ENCODE assay signal across 17 cellular contexts in genomic region chr12:19287302-19287701, GRCh38.
"Had no signal": no experiment of that assay in that cellular context is flagged by ENCODE, and none has a peak within 500 bp of the region (broad histone marks: within the 10 kb centered on the region; RNA-seq: fewer than 3 reads in every experiment).

No MANE protein-coding gene starts in this region.

- ATAC-seq: activated T-cell treated with anti-CD3 and anti-CD28 coated beads, Interleukin-2, amount 50 U/mL, for 72 hours; body of pancreas; gastroesophageal sphincter; naive thymus-derived CD8-positive, alpha-beta T cell; stimulated activated memory B cell treated with anti-CD40 and anti-IgM and Interleukin-4, amounts not matched to agents 10 μg/mL and 1 μg/mL and 100 μg/mL, for 72 hours had no signal

- H3K9me3 ChIP-seq: body of pancreas, esophagus squamous epithelium, gastroesophageal sphincter, neutrophil, tibial nerve had no signal

- H3K9me3 Mint-ChIP-seq: activated CD4-positive, alpha-beta T cell treated with anti-CD3 and anti-CD28 coated beads, Interleukin-2, amount 10 ng/mL, durations not matched to agents 7 days and 5 days; activated T-cell treated with anti-CD3 and anti-CD28 coated beads, Interleukin-2, amount 50 U/mL, for 72 hours; naive thymus-derived CD8-positive, alpha-beta T cell; stimulated activated memory B cell treated with anti-CD40 and anti-IgM and Interleukin-4, amounts not matched to agents 10 μg/mL and 1 μg/mL and 100 μg/mL, for 72 hours had no signal

- H3K27me3 Mint-ChIP-seq: activated CD4-positive, alpha-beta T cell treated with anti-CD3 and anti-CD28 coated beads, Interleukin-2, amount 10 ng/mL, durations not matched to agents 7 days and 5 days; activated naive CD8-positive, alpha-beta T cell; naive thymus-derived CD8-positive, alpha-beta T cell; stimulated activated memory B cell treated with anti-CD40 and anti-IgM and Interleukin-4, amounts not matched to agents 10 μg/mL and 1 μg/mL and 100 μg/mL, for 72 hours had no signal

- H3K36me3 Mint-ChIP-seq: activated naive CD8-positive, alpha-beta T cell; naive thymus-derived CD8-positive, alpha-beta T cell; stimulated activated memory B cell treated with anti-CD40 and anti-IgM and Interleukin-4, amounts not matched to agents 10 μg/mL and 1 μg/mL and 100 μg/mL, for 72 hours had no signal

- H3K27ac Mint-ChIP-seq: activated CD4-positive, alpha-beta T cell treated with anti-CD3 and anti-CD28 coated beads, Interleukin-2, amount 10 ng/mL, durations not matched to agents 7 days and 5 days; activated naive CD8-positive, alpha-beta T cell; activated T-cell treated with anti-CD3 and anti-CD28 coated beads, Interleukin-2, amount 50 U/mL, for 72 hours; stimulated activated memory B cell treated with anti-CD40 and anti-IgM and Interleukin-4, amounts not matched to agents 10 μg/mL and 1 μg/mL and 100 μg/mL, for 72 hours had no signal

- H3K4me3 Mint-ChIP-seq: activated CD4-positive, alpha-beta T cell treated with anti-CD3 and anti-CD28 coated beads, Interleukin-2, amount 10 ng/mL, durations not matched to agents 7 days and 5 days; activated naive CD8-positive, alpha-beta T cell; activated T-cell treated with anti-CD3 and anti-CD28 coated beads, Interleukin-2, amount 50 U/mL, for 72 hours; naive thymus-derived CD8-positive, alpha-beta T cell; stimulated activated memory B cell treated with anti-CD40 and anti-IgM and Interleukin-4, amounts not matched to agents 10 μg/mL and 1 μg/mL and 100 μg/mL, for 72 hours had no signal

- H3K4me3 ChIP-seq: body of pancreas, esophagus squamous epithelium, gastroesophageal sphincter, tibial nerve had no signal

- H3K4me1 Mint-ChIP-seq: activated CD4-positive, alpha-beta T cell treated with anti-CD3 and anti-CD28 coated beads, Interleukin-2, amount 10 ng/mL, durations not matched to agents 7 days and 5 days; naive thymus-derived CD8-positive, alpha-beta T cell; stimulated activated memory B cell treated with anti-CD40 and anti-IgM and Interleukin-4, amounts not matched to agents 10 μg/mL and 1 μg/mL and 100 μg/mL, for 72 hours had no signal

- DNase-seq: activated CD4-positive, alpha-beta T cell treated with anti-CD3 and anti-CD28 coated beads, Interleukin-2, amount 10 ng/mL, durations not matched to agents 7 days and 5 days; activated CD4-positive, CD25-positive, alpha-beta regulatory T cell; activated CD8-positive, alpha-beta memory T cell treated with anti-CD3 and anti-CD28 coated beads, Interleukin-2, amount 50 U/mL, for 48 hours; activated gamma-delta T cell treated with Interleukin-2 at 50 U/mL for 16 hours; activated T-cell treated with anti-CD3 and anti-CD28 coated beads, Interleukin-2, amount 50 U/mL, for 72 hours; amygdala; body of pancreas; cortex of kidney; effector CD8-positive, alpha-beta T cell; esophagus squamous epithelium; islet precursor cell; naive thymus-derived CD8-positive, alpha-beta T cell had no signal
